In the genomic region with DNA sequence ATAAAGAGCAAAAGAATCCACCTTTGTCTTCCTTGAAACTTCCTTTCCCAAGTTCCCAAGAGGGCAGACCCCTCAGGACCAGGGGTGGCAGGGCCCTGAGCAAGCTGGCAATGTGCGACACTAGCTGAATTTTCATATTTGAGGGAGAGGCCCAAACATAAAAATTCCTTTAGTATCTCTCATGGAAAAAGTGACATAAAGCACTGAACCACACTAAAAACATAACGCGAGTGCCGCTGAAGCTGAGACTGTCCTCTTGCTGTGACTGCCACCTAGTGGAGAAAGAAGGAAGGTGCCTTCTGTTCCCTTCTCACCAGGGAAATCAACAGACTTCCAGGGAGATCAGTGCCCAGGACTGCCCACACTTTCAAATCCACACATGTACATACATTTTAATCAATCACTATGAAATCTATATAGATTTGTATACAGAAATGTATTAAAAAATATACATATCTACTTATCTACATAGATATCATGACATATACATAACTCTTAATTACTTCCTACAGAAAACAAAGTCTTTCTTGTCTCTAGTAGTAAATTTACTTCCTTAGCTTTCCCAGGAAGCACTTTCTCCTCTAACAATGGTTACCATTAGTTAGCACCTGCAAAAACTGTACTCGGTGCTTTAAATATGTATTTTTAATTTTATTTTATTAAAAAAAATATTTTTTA, we compare ENCODE assay signal across 8 cellular contexts. TPM values are rescaled to one million over a fixed set of nuclear protein-coding genes. Genes with fewer than 3 reads are reported as not detected.
DNase-seq lines count a peak whose midpoint lies in the region; ATAC-seq, FAIRE-seq and TF ChIP-seq lines count a peak whose summit lies in the region.

No MANE protein-coding gene starts in this region.

- H3K9ac ChIP-seq in HepG2 (ENCODE audit: insufficient read depth, low read depth, low read length), result peak overlapping the region; percentile 8; the same call in 1 of the 2 replicates

- TF ChIP-seq RAD21 in HepG2 (CRISPR knock-in tag; IDR thresholded peaks at IDR 0.05), result peak; percentile 91

- 0 out of 2 replicates have a peak overlapping the region, but pooled peaks have one; percentile 27 for H3K4me2 ChIP-seq in HepG2 (ENCODE audit: low read depth, low read length)

- no peaks in the 10 kb centered on the region for H3K27me3 ChIP-seq in HepG2 (ENCODE audit: control insufficient read depth in 1 of 2, insufficient read depth in 2 of 2, low read length in 2 of 2)

- peak; percentile 90 for DNase-seq in DMS53 (lab: John Stamatoyannopoulos, UW)
- peak; percentile 42 for DNase-seq in NCI-H526 treated with DMSO at 0.1 percent for 48 hours (lab: John Stamatoyannopoulos, UW)
- DNase-seq in activated CD4-positive, alpha-beta T cell treated with anti-CD3 and anti-CD28 coated beads, Interleukin-2, amount 50 U/mL, for 1 hour, result peak; percentile 60
- no peak for DNase-seq in coronary artery (ENCODE audit: low spot score)
- DNase-seq in HepG2 (ENCODE audit: low spot score), result peak; percentile 75
- DNase-seq in stimulated activated CD4-positive, alpha-beta T cell treated with anti-CD3 and anti-CD28 coated beads, Interleukin-2, amount 100 ng/mL, for 48 hours, result peak; percentile 60 to 63

- POLR2A ChIA-PET in HepG2 (lab: Yijun Ruan, JAX), result interaction anchor here (2.8 kb wide), 1 partner anchor 139 kb away, joined by 14 read pairs; no protein-coding TSS in a partner anchor

- H3K4me3 ChIP-seq in coronary artery, result no peak overlapping the region
- H3K4me3 ChIP-seq in HepG2 (replicated peaks in 1 of 3; ENCODE audit: insufficient read depth in 1 of 3, low read depth in 2 of 3, low read length in 3 of 3), result no peak overlapping the region

- TF ChIP-seq POLR2A in HepG2 (IDR thresholded peaks at IDR 0.05; ENCODE audit: insufficient read depth in 1 of 2, low read depth in 2 of 2, low read length in 2 of 2), result no peak

- H3K36me3 ChIP-seq in HepG2 (replicated peaks in 1 of 2; ENCODE audit: control insufficient read depth in 1 of 2, insufficient read depth in 2 of 2, low read length in 2 of 2), result peaks cover 22 to 54% of the 10 kb centered on the region in 2 experiments

- 7% methylated on average over 5 of the region's 5 CpGs for whole genome bisulfite sequencing in HepG2 (ENCODE audit: low lambda C conversion rate)

- TF ChIP-seq CTCF in coronary artery (IDR thresholded peaks at IDR 0.05) (peak; percentile 92), HepG2 (CRISPR knock-in tag; IDR thresholded peaks at IDR 0.05) (peak; percentile 94)

- in situ Hi-C loops in HepG2 (cut with HindIII; ENCODE audit: extremely low pct_ligation_motif_present, low pct_unique_long_range_greater_than_20kb), result loop anchor here (5.0 to 10.0 kb wide), 2 partner anchors 141 to 239 kb away; a partner anchor contains a TSS

- no peak overlapping the region for H2AFZ ChIP-seq in HepG2 (ENCODE audit: low read length)

- no peaks in the 10 kb centered on the region for H4K20me1 ChIP-seq in HepG2 (ENCODE audit: insufficient read depth, low read length)

- peak; percentile 68 for ATAC-seq in HG03342 (IDR thresholded peaks at IDR 0.05; ENCODE audit: unreplicated experiment)
- ATAC-seq in HepG2, result peak; percentile 89
- ATAC-seq in GM19324 (IDR thresholded peaks at IDR 0.05; ENCODE audit: low FRiP score, unreplicated experiment), result no peak

- H3K27ac ChIP-seq in coronary artery, result peak overlapping the region; percentile 88 to 97
- peak overlapping the region; percentile 25 for H3K27ac ChIP-seq in HepG2 (ENCODE audit: extremely low read length, insufficient read depth, low read length)

- H3K9me3 ChIP-seq in HepG2 (ENCODE audit: low read length), result no peaks in the 10 kb centered on the region

- BruUV-seq in HepG2 (replicated peaks; lab: Mats Ljungman, UMichigan), result no TSS peak

- peaks cover 6% of the 10 kb centered on the region; the same call in 1 of the 2 replicates for H3K4me1 ChIP-seq in HepG2 (ENCODE audit: insufficient read depth, low read length)

- intact Hi-C loops in HepG2 (cut with micrococcal nuclease; ENCODE audit: unreplicated experiment), result loop anchor here (1.0 to 10.0 kb wide), 3 partner anchors 138 to 240 kb away; no protein-coding TSS in a partner anchor

- TF ChIP-seq EP300 in HepG2 (IDR thresholded peaks at IDR 0.05; ENCODE audit: low read depth in 2 of 2, low read length in 2 of 2) (no peak), HepG2 (CRISPR knock-in tag; IDR thresholded peaks at IDR 0.05; ENCODE audit: borderline replicate concordance) (no peak)

- CTCF ChIA-PET in HepG2 (lab: Yijun Ruan, JAX; ENCODE audit: low intra/inter-chr PET ratio, low total read pairs), result interaction anchor here (1.2 to 2.5 kb wide), 4 partner anchors 113 to 240 kb away, joined by 3 to 53 read pairs (median 8); no protein-coding TSS in a partner anchor

- H3K79me2 ChIP-seq in HepG2 (ENCODE audit: insufficient read depth, low read length), result no peaks in the 10 kb centered on the region

- peak; percentile 98 for FAIRE-seq in HepG2 (lab: Jason Lieb, UNC)

TF ChIP-seq in HepG2, 621 proteins besides CTCF, POLR2A, EP300 and RAD21 (continues in another document):
- TF ChIP-seq, protein P1, sequence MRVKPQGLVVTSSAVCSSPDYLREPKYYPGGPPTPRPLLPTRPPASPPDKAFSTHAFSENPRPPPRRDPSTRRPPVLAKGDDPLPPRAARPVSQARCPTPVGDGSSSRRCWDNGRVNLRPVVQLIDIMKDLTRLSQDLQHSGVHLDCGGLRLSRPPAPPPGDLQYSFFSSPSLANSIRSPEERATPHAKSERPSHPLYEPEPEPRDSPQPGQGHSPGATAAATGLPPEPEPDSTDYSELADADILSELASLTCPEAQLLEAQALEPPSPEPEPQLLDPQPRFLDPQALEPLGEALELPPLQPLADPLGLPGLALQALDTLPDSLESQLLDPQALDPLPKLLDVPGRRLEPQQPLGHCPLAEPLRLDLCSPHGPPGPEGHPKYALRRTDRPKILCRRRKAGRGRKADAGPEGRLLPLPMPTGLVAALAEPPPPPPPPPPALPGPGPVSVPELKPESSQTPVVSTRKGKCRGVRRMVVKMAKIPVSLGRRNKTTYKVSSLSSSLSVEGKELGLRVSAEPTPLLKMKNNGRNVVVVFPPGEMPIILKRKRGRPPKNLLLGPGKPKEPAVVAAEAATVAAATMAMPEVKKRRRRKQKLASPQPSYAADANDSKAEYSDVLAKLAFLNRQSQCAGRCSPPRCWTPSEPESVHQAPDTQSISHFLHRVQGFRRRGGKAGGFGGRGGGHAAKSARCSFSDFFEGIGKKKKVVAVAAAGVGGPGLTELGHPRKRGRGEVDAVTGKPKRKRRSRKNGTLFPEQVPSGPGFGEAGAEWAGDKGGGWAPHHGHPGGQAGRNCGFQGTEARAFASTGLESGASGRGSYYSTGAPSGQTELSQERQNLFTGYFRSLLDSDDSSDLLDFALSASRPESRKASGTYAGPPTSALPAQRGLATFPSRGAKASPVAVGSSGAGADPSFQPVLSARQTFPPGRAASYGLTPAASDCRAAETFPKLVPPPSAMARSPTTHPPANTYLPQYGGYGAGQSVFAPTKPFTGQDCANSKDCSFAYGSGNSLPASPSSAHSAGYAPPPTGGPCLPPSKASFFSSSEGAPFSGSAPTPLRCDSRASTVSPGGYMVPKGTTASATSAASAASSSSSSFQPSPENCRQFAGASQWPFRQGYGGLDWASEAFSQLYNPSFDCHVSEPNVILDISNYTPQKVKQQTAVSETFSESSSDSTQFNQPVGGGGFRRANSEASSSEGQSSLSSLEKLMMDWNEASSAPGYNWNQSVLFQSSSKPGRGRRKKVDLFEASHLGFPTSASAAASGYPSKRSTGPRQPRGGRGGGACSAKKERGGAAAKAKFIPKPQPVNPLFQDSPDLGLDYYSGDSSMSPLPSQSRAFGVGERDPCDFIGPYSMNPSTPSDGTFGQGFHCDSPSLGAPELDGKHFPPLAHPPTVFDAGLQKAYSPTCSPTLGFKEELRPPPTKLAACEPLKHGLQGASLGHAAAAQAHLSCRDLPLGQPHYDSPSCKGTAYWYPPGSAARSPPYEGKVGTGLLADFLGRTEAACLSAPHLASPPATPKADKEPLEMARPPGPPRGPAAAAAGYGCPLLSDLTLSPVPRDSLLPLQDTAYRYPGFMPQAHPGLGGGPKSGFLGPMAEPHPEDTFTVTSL (CRISPR knock-in tag; IDR thresholded peaks at IDR 0.05; ENCODE audit: borderline replicate concordance), result no peak

RNA-seq across cellular contexts. Expression of a gene that starts 53.8 kb away (rescaled TPM):
- total RNA-seq in HepG2 (2016; rRNA removed; fragmentation: Illumina TruSeq; extraction: Trizol), result 4.5 and 4.8 TPM in 2 replicates
- total RNA-seq in HepG2 (2016; cell fraction: cytosol; rRNA removed; fragmentation: Illumina TruSeq; extraction: Trizol; ENCODE audit: low read depth), result 3.0 and 3.8 TPM in 2 replicates
- total RNA-seq in HepG2 (2016; cell fraction: insoluble cytoplasmic fraction; rRNA removed; fragmentation: Illumina TruSeq; extraction: Trizol), result 4.2 and 4.4 TPM in 2 replicates
- total RNA-seq in HepG2 (2016; cell fraction: membrane; rRNA removed; fragmentation: Illumina TruSeq; extraction: Trizol), result 7.9 and 8.2 TPM in 2 replicates
- total RNA-seq in HepG2 (2016; cell fraction: nucleus; rRNA removed; fragmentation: Illumina TruSeq; extraction: Trizol), result 7.0 and 7.7 TPM in 2 replicates
- 4.3 and 4.9 TPM in 2 replicates for polyA plus RNA-seq in HepG2 (2011; rRNA removed)
- polyA plus RNA-seq in HepG2 (2011; cell fraction: cytosol; rRNA removed), result 3.1 TPM in 2 replicates
- 5.7 and 6.9 TPM in 2 replicates for polyA plus RNA-seq in HepG2 (2011; cell fraction: nucleus; rRNA removed)
- polyA plus RNA-seq in HepG2 (2012), result 3.6 and 4.3 TPM in 2 replicates
- 3.1 and 3.9 TPM in 2 replicates for polyA plus RNA-seq in HepG2 (2016; cell fraction: cytosol; fragmentation: Illumina TruSeq; extraction: Trizol; ENCODE audit: low read depth)
- polyA plus RNA-seq in HepG2 (2016; cell fraction: insoluble cytoplasmic fraction; fragmentation: Illumina TruSeq; extraction: Trizol; ENCODE audit: low read depth), result 4.8 and 5.2 TPM in 2 replicates
- polyA plus RNA-seq in HepG2 (2016; cell fraction: membrane; fragmentation: Illumina TruSeq; extraction: Trizol; ENCODE audit: low read depth), result 5.0 and 6.1 TPM in 2 replicates
- polyA plus RNA-seq in HepG2 (2016; cell fraction: nucleus; fragmentation: Illumina TruSeq; extraction: Trizol; ENCODE audit: insufficient read depth, low read depth), result 5.5 and 5.7 TPM in 2 replicates
- 14.1 and 22.8 TPM in 2 replicates for polyA minus RNA-seq in HepG2 (2011; rRNA and poly(A)+ RNA removed; ENCODE audit: low replicate concordance)
- polyA minus RNA-seq in HepG2 (2011; cell fraction: cytosol; rRNA and poly(A)+ RNA removed), result 4.2 and 5.0 TPM in 2 replicates
- polyA minus RNA-seq in HepG2 (2011; cell fraction: nucleus; rRNA and poly(A)+ RNA removed), result 8.1 and 8.6 TPM in 2 replicates
